In the genomic region with DNA sequence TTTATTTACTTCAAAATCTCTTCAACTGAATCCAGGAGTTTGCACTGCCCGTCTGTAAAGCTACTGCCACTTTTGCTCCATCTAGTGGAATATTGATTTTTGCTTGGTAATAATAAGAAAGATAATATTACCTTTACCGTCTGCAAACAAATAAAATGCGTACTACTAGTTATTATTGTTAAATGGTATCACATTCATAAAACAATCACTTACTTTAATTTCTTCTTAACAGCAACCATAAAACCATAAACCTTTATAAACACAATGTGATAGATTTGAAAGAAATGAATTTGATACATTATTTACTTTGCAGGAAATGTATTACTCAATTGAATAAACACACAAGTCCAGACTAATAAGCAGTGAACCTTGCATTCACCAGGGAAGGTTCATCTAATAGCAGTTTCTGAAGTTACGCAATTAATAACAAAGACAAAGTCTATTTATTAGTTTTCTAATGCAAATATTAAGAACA, we compare ENCODE assay signal across 13 cellular contexts. TPM values are rescaled to one million over a fixed set of nuclear protein-coding genes. Genes with fewer than 3 reads are reported as not detected.
DNase-seq lines count a peak whose midpoint lies in the region; ATAC-seq and TF ChIP-seq lines count a peak whose summit lies in the region.
"Had no signal": no experiment of that assay in that cellular context is flagged by ENCODE, and none has a peak within 500 bp of the region (broad histone marks: within the 10 kb centered on the region; RNA-seq: fewer than 3 reads in every experiment).

No MANE protein-coding gene starts in this region.

- H3K4me1 ChIP-seq in heart left ventricle (peaks cover 0 to 32% (median 1%) of the 10 kb centered on the region in 12 donors), right cardiac atrium (ENCODE audit: control insufficient read depth, insufficient read depth, low read length) (no peaks in the 10 kb centered on the region)

- H3K27ac ChIP-seq in heart left ventricle (no peak overlapping the region), right cardiac atrium (ENCODE audit: low read length) (no peak overlapping the region)
- H3K27ac ChIP-seq: BLaER1 treated with 17β-estradiol and CSF1 and Interleukin-3, amounts not matched to agents 10 nM and 100 nM had no signal

- no peak for DNase-seq in heart left ventricle
- no peak for DNase-seq in right cardiac atrium
- peak; percentile 29 for DNase-seq in OCI-M1 (lab: John Stamatoyannopoulos, UW)
- DNase-seq in fibroblast of pulmonary artery (ENCODE audit: low read depth): peak; percentile 43
- peak; percentile 78 for DNase-seq in superior temporal gyrus (ENCODE audit: extremely low spot score)
- no peak for DNase-seq in activated T-cell treated with anti-CD3 and anti-CD28 coated beads for 4 hours
- DNase-seq: cerebellar nuclear complex, NCI-H446 treated with DMSO at 0.1 percent for 48 hours, occipital lobe had no signal

- H3K36me3 ChIP-seq in heart left ventricle: no peaks in the 10 kb centered on the region
- H3K36me3 ChIP-seq: BLaER1 treated with 17β-estradiol and CSF1 and Interleukin-3, amounts not matched to agents 10 nM and 100 nM had no signal

- TF ChIP-seq POLR2A in heart left ventricle (IDR thresholded peaks at IDR 0.05): no peak

- H3K4me3 ChIP-seq in heart left ventricle: peak overlapping the region in 1 of 12 donors; percentile 14
- H3K4me3 ChIP-seq in right cardiac atrium (ENCODE audit: low read length): no peak overlapping the region
- H3K4me3 ChIP-seq in fibroblast of pulmonary artery (replicated peaks; ENCODE audit: low read depth, low read length): no peak overlapping the region
- H3K4me3 ChIP-seq: BLaER1 treated with 17β-estradiol and CSF1 and Interleukin-3, amounts not matched to agents 10 nM and 100 nM had no signal

- H3K9me3 ChIP-seq in heart left ventricle (no peaks in the 10 kb centered on the region), right cardiac atrium (ENCODE audit: control insufficient read depth, low read length) (no peaks in the 10 kb centered on the region)
- H3K9me3 ChIP-seq: BLaER1 treated with 17β-estradiol and CSF1 and Interleukin-3, amounts not matched to agents 10 nM and 100 nM had no signal

- H3K27me3 ChIP-seq in heart left ventricle (no peaks in the 10 kb centered on the region), right cardiac atrium (ENCODE audit: control insufficient read depth, insufficient read depth) (no peaks in the 10 kb centered on the region)
- H3K27me3 ChIP-seq: BLaER1 treated with 17β-estradiol and CSF1 and Interleukin-3, amounts not matched to agents 10 nM and 100 nM had no signal

- TF ChIP-seq CTCF in heart left ventricle (IDR thresholded peaks at IDR 0.05) (peak in 8 of 12 donors; percentile 27 to 57 (median 46)), fibroblast of pulmonary artery (IDR thresholded peaks at IDR 0.05; ENCODE audit: low read length, missing control alignments) (peak; percentile 29)

- intact Hi-C loops in heart left ventricle (cut with DNase I): loop anchor here (5.0 to 10.0 kb wide), 10 partner anchors 132 to 517 kb away; a partner anchor contains a TSS
- intact Hi-C loops in right cardiac atrium (cut with DNase I): no loop called here

- peak in 1 of 4 donors; percentile 30 for ATAC-seq in heart left ventricle
- no peak for ATAC-seq in right cardiac atrium
- ATAC-seq in HG03135 (IDR thresholded peaks at IDR 0.05; ENCODE audit: unreplicated experiment): no peak
- no peak for ATAC-seq in GM21576 (IDR thresholded peaks at IDR 0.05; ENCODE audit: unreplicated experiment)

- WGBS in heart left ventricle, 4 donors: 49 to 74% (median 66%) methylated on average over 4 of the region's 4 CpGs
- 51% methylated on average over 4 of the region's 4 CpGs for WGBS in right cardiac atrium

RNA-seq across cellular contexts. Expression of a gene that starts 6.4 kb away (rescaled TPM):
- total RNA-seq in heart left ventricle (under 1 TPM in 8 of 9 donors, not detected in 1; 0.21 to 0.66 (median 0.40) TPM), right cardiac atrium (under 1 TPM in 1 of 4 donors, not detected in 3; 0.15 TPM)
- polyA plus RNA-seq in heart left ventricle (under 1 TPM; 0.12 to 0.72 TPM), right cardiac atrium (0.29 TPM)
- total RNA-seq: occipital lobe; T-helper 2 cell treated with Interferon-gamma antibody and Interleukin-4, amounts not matched to agents 100 ng/mL and 5 ng/mL, for 36 hours had no signal

Comparison
In these comparisons a context has a peak if more than half of its experiments do, and no peak if none do; other contexts are left out.
1. intact Hi-C loops: an anchor here in heart left ventricle (5.0 to 10.0 kb wide); none called in right cardiac atrium.
2. DNase-seq: peak in OCI-M1 (single experiment), fibroblast of pulmonary artery (single experiment) and superior temporal gyrus (single experiment); none in heart left ventricle (0 of 5), right cardiac atrium (0 of 3) and activated T-cell treated with anti-CD3 and anti-CD28 coated beads for 4 hours (single experiment).